ENCODE assay signal across 8 cellular contexts in the genomic region with DNA sequence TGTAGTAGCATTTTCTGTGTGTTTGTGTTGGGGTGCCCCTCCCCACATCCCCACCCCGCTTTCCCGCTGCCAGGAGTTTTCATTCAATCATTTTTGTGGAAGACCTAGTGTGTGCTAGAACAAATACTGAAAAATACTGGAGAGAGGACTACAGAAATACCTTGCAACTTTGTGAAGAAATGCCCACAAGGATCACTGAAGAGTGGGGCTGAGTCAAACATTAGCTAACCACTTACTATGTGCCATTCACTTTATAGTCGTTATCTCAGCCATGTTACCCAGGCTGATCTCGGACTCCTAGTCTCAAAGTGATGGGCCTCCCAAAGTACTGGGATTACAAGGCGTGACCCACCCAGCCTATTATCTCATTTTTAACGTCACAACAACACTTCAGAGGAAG.
DNase-seq lines count a peak whose midpoint lies in the region; TF ChIP-seq lines count a peak whose summit lies in the region.

No MANE protein-coding gene starts in this region.

- H3K36me3 ChIP-seq in iPS DF 6.9 (ENCODE audit: control insufficient read depth, insufficient read depth, low read length), result no peaks in the 10 kb centered on the region
- H3K36me3 ChIP-seq in stomach smooth muscle (ENCODE audit: control insufficient read depth in 2 of 2, insufficient read depth in 2 of 2, low read length in 2 of 2), result peaks cover 0 to 7% of the 10 kb centered on the region in 2 donors

- peak overlapping the region; percentile 50; the same call in 1 of the 2 replicates for H3K4me3 ChIP-seq in iPS DF 6.9 (ENCODE audit: low read length)
- peak overlapping the region; percentile 54 to 93 for H3K4me3 ChIP-seq in stomach smooth muscle (ENCODE audit: low read length in 2 of 2)

- WGBS in iPS DF 6.9 (ENCODE audit: insufficient coverage, insufficient read length), result no CpG with 5 or more reads among the region's 6 CpGs

- H3K4me1 ChIP-seq in iPS DF 6.9 (ENCODE audit: control insufficient read depth, insufficient read depth, low read length), result peaks cover 1% of the 10 kb centered on the region; the same call in 1 of the 2 replicates
- peaks cover 35% of the 10 kb centered on the region for H3K4me1 ChIP-seq in stomach smooth muscle (ENCODE audit: control insufficient read depth, insufficient read depth, low read length)

- DNase-seq in NCI-H748 (lab: John Stamatoyannopoulos, UW; ENCODE audit: unreplicated experiment) (peak; percentile 16), NCI-H748 treated with DMSO at 0.1 percent for 48 hours (lab: John Stamatoyannopoulos, UW) (no peak), iPS DF 6.9 (ENCODE audit: low read depth, low spot score) (no peak), AG08396 (ENCODE audit: low spot score) (no peak), SIG-M5 (lab: John Stamatoyannopoulos, UW) (no peak), GM10266 (ENCODE audit: extremely low spot score) (no peak)

- H3K27ac ChIP-seq in VCaP (peak overlapping the region; percentile 88), iPS DF 6.9 (ENCODE audit: low read length) (no peak overlapping the region), stomach smooth muscle (ENCODE audit: low read length) (peak overlapping the region; percentile 96)

- peak overlapping the region; percentile 75 to 94 for H3K9ac ChIP-seq in stomach smooth muscle (ENCODE audit: low read length in 2 of 2)

- H3K27me3 ChIP-seq in iPS DF 6.9 (ENCODE audit: control insufficient read depth, insufficient read depth, low read length), result no peaks in the 10 kb centered on the region
- H3K27me3 ChIP-seq in stomach smooth muscle (ENCODE audit: control insufficient read depth in 1 of 2, insufficient read depth in 2 of 2, low read length in 2 of 2), result no peaks in the 10 kb centered on the region

- TF ChIP-seq CTCF in VCaP (conservative IDR thresholded peaks at IDR 0.05) (no peak), GM10266 (IDR thresholded peaks at IDR 0.05; ENCODE audit: control insufficient read depth, insufficient read depth, low read depth, missing control alignments) (no peak)

- H3K9me3 ChIP-seq in iPS DF 6.9 (ENCODE audit: control insufficient read depth, insufficient read depth, low read length) (no peaks in the 10 kb centered on the region), stomach smooth muscle (ENCODE audit: control insufficient read depth in 2 of 2, low read length in 2 of 2) (no peaks in the 10 kb centered on the region)
